21 cellular contexts compared by ENCODE assay signal in genomic region chr3:32202496-32202895, GRCh38.
"Had no signal": no experiment of that assay in that cellular context is flagged by ENCODE, and none has a peak within 500 bp of the region (broad histone marks: within the 10 kb centered on the region; RNA-seq: fewer than 3 reads in every experiment).

No MANE protein-coding gene starts in this region.

- H3K27me3 ChIP-seq: body of pancreas, transverse colon had no signal

- H3K27ac ChIP-seq: body of pancreas, transverse colon had no signal

- DNase-seq: activated CD4-positive, alpha-beta T cell treated with anti-CD3 and anti-CD28 coated beads for 4 hours; activated CD4-positive, alpha-beta T cell treated with anti-CD3 and anti-CD28 coated beads, Interleukin-2, amount 50 U/mL, for 48 hours; activated CD4-positive, CD25-positive, alpha-beta regulatory T cell; activated effector memory CD4-positive, alpha-beta T cell treated with Interleukin-2 at 50 U/mL for 16 hours; activated naive CD4-positive, alpha-beta T cell treated with anti-CD3 and anti-CD28 coated beads for 36 hours; activated naive CD8-positive, alpha-beta T cell treated with anti-CD3 and anti-CD28 coated beads, Interleukin-2, amount 10 ng/mL, durations not matched to agents 7 days and 5 days; activated T-cell treated with anti-CD3 and anti-CD28 coated beads, Interleukin-2, amount 50 U/mL, for 72 hours; body of pancreas; caudate nucleus; effector CD8-positive, alpha-beta T cell; erythroblast; psoas muscle; right cardiac atrium; small intestine; stimulated activated CD4-positive, alpha-beta T cell treated with anti-CD3 and anti-CD28 coated beads, Interleukin-2, amount 100 ng/mL, for 24 hours; stimulated activated naive CD8-positive, alpha-beta T cell treated with anti-CD3 and anti-CD28 coated beads, Interleukin-15, amount 100 ng/mL, for 72 hours; SW 1271; T-helper 17 cell; transverse colon had no signal

- ATAC-seq: activated T-cell treated with anti-CD3 and anti-CD28 coated beads, Interleukin-2, amount 50 U/mL, for 72 hours; body of pancreas; natural killer cell treated with Interleukin-12 subunit alpha and Interleukin-12 subunit beta and Interleukin-15 and Interleukin-18, amount 100 ng/mL, for 72 hours; stimulated activated effector memory CD8-positive, alpha-beta T cell treated with anti-CD3 and anti-CD28 coated beads, Interleukin-12 subunit alpha, Interleukin-12 subunit beta, amount 100 ng/mL, for 72 hours; stimulated activated naive CD8-positive, alpha-beta T cell treated with anti-CD3 and anti-CD28 coated beads, Interleukin-15, amount 100 ng/mL, for 72 hours; T-helper 17 cell had no signal

- H3K4me3 ChIP-seq: body of pancreas, psoas muscle, transverse colon had no signal

- H3K9me3 ChIP-seq: body of pancreas, psoas muscle, transverse colon had no signal

- H3K4me1 ChIP-seq: body of pancreas, psoas muscle, transverse colon had no signal

- H3K36me3 ChIP-seq: transverse colon had no signal
